ENCODE assay signal across 25 cellular contexts in genomic region chr11:57871231-57871630, GRCh38.
"Had no signal": no experiment of that assay in that cellular context is flagged by ENCODE, and none has a peak within 500 bp of the region (broad histone marks: within the 10 kb centered on the region; RNA-seq: fewer than 3 reads in every experiment).

No MANE protein-coding gene starts in this region.

- H3K4me3 ChIP-seq: stomach, suprapubic skin, testis, thoracic aorta, thyroid gland, tibial artery, tibial nerve, transverse colon, upper lobe of left lung, upper lobe of right lung, uterus, vagina had no signal

- H3K4me1 ChIP-seq: stomach, suprapubic skin, testis, thyroid gland, tibial artery, tibial nerve, transverse colon, upper lobe of left lung, upper lobe of right lung, uterus, vagina had no signal

- H3K27me3 ChIP-seq: stomach, suprapubic skin, testis, thyroid gland, tibial artery, tibial nerve, transverse colon, upper lobe of left lung, upper lobe of right lung, uterus, vagina had no signal

- H3K9me3 ChIP-seq: stomach, suprapubic skin, testis, thoracic aorta, thyroid gland, tibial artery, tibial nerve, transverse colon, upper lobe of left lung, upper lobe of right lung, uterus, vagina had no signal

- ATAC-seq: stimulated activated effector memory CD8-positive, alpha-beta T cell treated with anti-CD3 and anti-CD28 coated beads, Interleukin-12 subunit alpha, Interleukin-12 subunit beta, amount 100 ng/mL, for 72 hours; stimulated activated naive B cell treated with anti-CD40 and anti-IgM and Interleukin-4, amounts not matched to agents 10 μg/mL and 1 μg/mL and 100 μg/mL, for 72 hours; stimulated activated naive CD8-positive, alpha-beta T cell treated with anti-CD3 and anti-CD28 coated beads, Interleukin-15, amount 100 ng/mL, for 72 hours; stimulated activated naive CD8-positive, alpha-beta T cell treated with anti-CD3 and anti-CD28 coated beads, Interleukin-15, Interleukin-2, amounts not matched to agents 100 U/mL and 50 U/mL, for 24 hours; upper lobe of right lung had no signal

- FAIRE-seq: urothelium cell line had no signal

- DNase-seq: stimulated activated CD4-positive, alpha-beta T cell treated with anti-CD3 and anti-CD28 coated beads, Interleukin-2, amount 100 ng/mL, for 48 hours; stimulated activated CD4-positive, alpha-beta T cell treated with anti-CD3 and anti-CD28 coated beads, Interleukin-4, amount 100 ng/mL, for 1 hour; stimulated activated CD4-positive, alpha-beta T cell treated with anti-CD3 and anti-CD28 coated beads, Interleukin-4, amount 100 ng/mL, for 24 hours; stimulated activated CD4-positive, alpha-beta T cell treated with anti-CD3 and anti-CD28 coated beads, Interleukin-4, amount 100 ng/mL, for 4 hours; stimulated activated CD8-positive, alpha-beta memory T cell treated with anti-CD3 and anti-CD28 coated beads, Interleukin-4, amount 100 ng/mL, for 48 hours; stimulated activated naive B cell treated with anti-CD40 and anti-IgM and Interleukin-4, amounts not matched to agents 10 μg/mL and 1 μg/mL and 100 μg/mL, for 72 hours; stimulated activated naive CD4-positive, alpha-beta T cell; stimulated activated naive CD4-positive, alpha-beta T cell treated with Interleukin-2 at 50 U/mL for 16 hours; stimulated activated naive CD8-positive, alpha-beta T cell treated with anti-CD3 and anti-CD28 coated beads, Interleukin-15, amount 100 ng/mL, for 72 hours; stimulated activated naive CD8-positive, alpha-beta T cell treated with anti-CD3 and anti-CD28 coated beads, Interleukin-15, Interleukin-2, amounts not matched to agents 100 U/mL and 50 U/mL, for 24 hours; stomach; substantia nigra; testis; thyroid gland; tibial artery; transverse colon; upper lobe of left lung; upper lobe of right lung; uterus had no signal

- H3K27ac ChIP-seq: stomach, suprapubic skin, testis, thoracic aorta, thyroid gland, tibial artery, tibial nerve, transverse colon, upper lobe of left lung, upper lobe of right lung, uterus, vagina had no signal

- H3K36me3 ChIP-seq: stomach, suprapubic skin, thoracic aorta, thyroid gland, tibial artery, tibial nerve, transverse colon, upper lobe of left lung, upper lobe of right lung, uterus, vagina had no signal
